In genomic region chr7:80496586-80496985, GRCh38 we compare ENCODE assay signal across 20 cellular contexts. TPM values are rescaled to one million over a fixed set of nuclear protein-coding genes. Genes with fewer than 3 reads are reported as not detected.
"Had no signal": no experiment of that assay in that cellular context is flagged by ENCODE, and none has a peak within 500 bp of the region (broad histone marks: within the 10 kb centered on the region; RNA-seq: fewer than 3 reads in every experiment).

No MANE protein-coding gene starts in this region.

- FAIRE-seq: small intestine had no signal

- H3K36me3 Mint-ChIP-seq: natural killer cell treated with Interleukin-12 subunit alpha and Interleukin-12 subunit beta and Interleukin-15 and Interleukin-18, amount 100 ng/mL, for 72 hours had no signal

- H3K27ac ChIP-seq: breast epithelium, dorsolateral prefrontal cortex, right atrium auricular region, suprapubic skin had no signal

- H3K27me3 ChIP-seq: breast epithelium, right atrium auricular region, suprapubic skin had no signal

- H3K27ac Mint-ChIP-seq: endodermal cell; natural killer cell treated with Interleukin-12 subunit alpha and Interleukin-12 subunit beta and Interleukin-15 and Interleukin-18, amount 100 ng/mL, for 72 hours; stimulated activated naive CD8-positive, alpha-beta T cell treated with anti-CD3 and anti-CD28 coated beads, Interleukin-15, Interleukin-2, amounts not matched to agents 100 ng/mL and 50 ng/mL, for 24 hours had no signal

- H3K27me3 Mint-ChIP-seq: natural killer cell treated with Interleukin-12 subunit alpha and Interleukin-12 subunit beta and Interleukin-15 and Interleukin-18, amount 100 ng/mL, for 72 hours; stimulated activated naive CD8-positive, alpha-beta T cell treated with anti-CD3 and anti-CD28 coated beads, Interleukin-15, Interleukin-2, amounts not matched to agents 100 ng/mL and 50 ng/mL, for 24 hours had no signal

- H3K4me1 ChIP-seq: breast epithelium had no signal

- H3K36me3 ChIP-seq: breast epithelium, right atrium auricular region, suprapubic skin had no signal

- H3K4me1 Mint-ChIP-seq: endodermal cell had no signal

- H3K9me3 Mint-ChIP-seq: endodermal cell; stimulated activated naive CD8-positive, alpha-beta T cell treated with anti-CD3 and anti-CD28 coated beads, Interleukin-15, Interleukin-2, amounts not matched to agents 100 ng/mL and 50 ng/mL, for 24 hours had no signal

- H3K4me3 Mint-ChIP-seq: endodermal cell; natural killer cell treated with Interleukin-12 subunit alpha and Interleukin-12 subunit beta and Interleukin-15 and Interleukin-18, amount 100 ng/mL, for 72 hours; stimulated activated naive CD8-positive, alpha-beta T cell treated with anti-CD3 and anti-CD28 coated beads, Interleukin-15, Interleukin-2, amounts not matched to agents 100 ng/mL and 50 ng/mL, for 24 hours had no signal

- ATAC-seq: activated CD4-positive, CD25-positive, alpha-beta regulatory T cell treated with anti-CD3 and anti-CD28 coated beads, Interleukin-2, amount 50 U/mL, for 24 hours; natural killer cell treated with Interleukin-12 subunit alpha and Interleukin-12 subunit beta and Interleukin-15 and Interleukin-18, amount 100 ng/mL, for 72 hours had no signal

- H3K9me3 ChIP-seq: breast epithelium, right atrium auricular region, suprapubic skin had no signal

- DNase-seq: activated CD4-positive, alpha-beta T cell treated with anti-CD3 and anti-CD28 coated beads, Interleukin-2, amount 50 U/mL, for 1 hour; activated naive CD4-positive, alpha-beta T cell treated with Interleukin-2 at 50 U/mL for 16 hours; activated T-cell treated with anti-CD3 and anti-CD28 coated beads for 4 hours; anterior cingulate cortex; dorsolateral prefrontal cortex; endodermal cell; erythroblast; nucleus accumbens; small intestine; trophoblast cell had no signal

- H3K4me3 ChIP-seq: breast epithelium, dorsolateral prefrontal cortex, right atrium auricular region, suprapubic skin had no signal

RNA-seq across cellular contexts. Expression of gene GNAT3, which starts 15.3 kb away (rescaled TPM):
- total RNA-seq: activated CD8-positive, alpha-beta memory T cell treated with anti-CD3 and anti-CD28 coated beads for 36 hours; breast epithelium; dorsolateral prefrontal cortex; endodermal cell; liver; mesenteric fat pad; natural killer cell treated with Interleukin-12 subunit alpha and Interleukin-12 subunit beta and Interleukin-15 and Interleukin-18, amount 100 ng/mL, for 72 hours; posterior vena cava; right atrium auricular region; suprapubic skin had no signal
- polyA plus RNA-seq: liver had no signal
